ENCODE assay signal across 25 cellular contexts in genomic region chr10:75009426-75009825, GRCh38.
"Had no signal": no experiment of that assay in that cellular context is flagged by ENCODE, and none has a peak within 500 bp of the region (broad histone marks: within the 10 kb centered on the region; RNA-seq: fewer than 3 reads in every experiment).

No MANE protein-coding gene starts in this region.

- H3K27ac ChIP-seq: body of pancreas, cardiac muscle cell, heart right ventricle, left lung, pancreas, psoas muscle, right atrium auricular region, thyroid gland had no signal

- H3K27me3 ChIP-seq: body of pancreas, cardiac muscle cell, heart right ventricle, left lung, pancreas, right atrium auricular region, thyroid gland had no signal

- FAIRE-seq: endometrium, pancreas had no signal

- ATAC-seq: activated CD8-positive, alpha-beta memory T cell treated with anti-CD3 and anti-CD28 coated beads, Interleukin-2, amount 10 ng/mL, durations not matched to agents 7 days and 5 days; activated CD8-positive, alpha-beta T cell treated with anti-CD3 and anti-CD28 coated beads for 36 hours; activated naive CD8-positive, alpha-beta T cell treated with anti-CD3 and anti-CD28 coated beads, Interleukin-2, amount 50 U/mL, for 24 hours; body of pancreas; heart right ventricle; left lung; pancreas; psoas muscle had no signal

- H3K27ac Mint-ChIP-seq: activated CD4-positive, alpha-beta T cell treated with anti-CD3 and anti-CD28 coated beads, Interleukin-2, amount 10 ng/mL, durations not matched to agents 24 days and 14 days; activated CD8-positive, alpha-beta T cell treated with anti-CD3 and anti-CD28 coated beads for 36 hours; activated naive CD8-positive, alpha-beta T cell treated with anti-CD3 and anti-CD28 coated beads, Interleukin-2, amount 50 U/mL, for 24 hours; activated T-helper 1 cell treated with anti-CD3 and anti-CD28 coated beads, Interleukin-12 subunit alpha, Interleukin-12 subunit beta, Interleukin-2, Interleukin-4 antibody, amounts not matched to agents 30 ng/mL and 10 ng/mL and 1 ng/mL, durations not matched to agents 14 hours and 24 hours and 36 hours; nephron progenitor cell; T-helper 1 cell treated with Interleukin-12 subunit alpha and Interleukin-12 subunit beta and Interleukin-4 antibody, amounts not matched to agents 30 μg/mL and 1 μg/mL, for 36 hours had no signal

- H3K36me3 ChIP-seq: pancreas, right atrium auricular region, thyroid gland had no signal

- H3K4me1 Mint-ChIP-seq: nephron progenitor cell had no signal

- DNase-seq: activated CD4-positive, alpha-beta T cell treated with anti-CD3 and anti-CD28 coated beads, Interleukin-2, amount 10 ng/mL, durations not matched to agents 24 days and 14 days; activated CD8-positive, alpha-beta memory T cell treated with anti-CD3 and anti-CD28 coated beads, Interleukin-2, amount 10 ng/mL, durations not matched to agents 7 days and 5 days; activated CD8-positive, alpha-beta T cell treated with anti-CD3 and anti-CD28 coated beads for 36 hours; activated gamma-delta T cell; activated naive CD4-positive, alpha-beta T cell treated with anti-CD3 and anti-CD28 coated beads, Interleukin-2, amount 50 U/mL, for 16 hours; activated naive CD8-positive, alpha-beta T cell treated with anti-CD3 and anti-CD28 coated beads, Interleukin-2, amount 50 U/mL, for 24 hours; anterior cingulate cortex; body of pancreas; cortex of kidney; foreskin fibroblast; heart right ventricle; left lung; nephron progenitor cell; pancreas; psoas muscle; stimulated activated CD4-positive, alpha-beta T cell treated with anti-CD3 and anti-CD28 coated beads, Interleukin-12 subunit alpha, Interleukin-12 subunit beta, amount 100 ng/mL, for 4 hours; stimulated activated CD4-positive, alpha-beta T cell treated with anti-CD3 and anti-CD28 coated beads, Interleukin-4, amount 100 ng/mL, for 4 hours; substantia nigra; thyroid gland had no signal

- H3K27me3 Mint-ChIP-seq: activated CD4-positive, alpha-beta T cell treated with anti-CD3 and anti-CD28 coated beads, Interleukin-2, amount 10 ng/mL, durations not matched to agents 24 days and 14 days; activated CD8-positive, alpha-beta memory T cell treated with anti-CD3 and anti-CD28 coated beads, Interleukin-2, amount 10 ng/mL, durations not matched to agents 7 days and 5 days; activated CD8-positive, alpha-beta T cell treated with anti-CD3 and anti-CD28 coated beads for 36 hours; activated naive CD8-positive, alpha-beta T cell treated with anti-CD3 and anti-CD28 coated beads, Interleukin-2, amount 50 U/mL, for 24 hours; stimulated activated naive CD8-positive, alpha-beta T cell treated with anti-CD3 and anti-CD28 coated beads, Interleukin-15, Interleukin-2, amounts not matched to agents 100 ng/mL and 50 ng/mL, for 24 hours had no signal

- H3K4me3 Mint-ChIP-seq: activated CD4-positive, alpha-beta T cell treated with anti-CD3 and anti-CD28 coated beads, Interleukin-2, amount 10 ng/mL, durations not matched to agents 24 days and 14 days; activated CD8-positive, alpha-beta memory T cell treated with anti-CD3 and anti-CD28 coated beads, Interleukin-2, amount 10 ng/mL, durations not matched to agents 7 days and 5 days; activated CD8-positive, alpha-beta T cell treated with anti-CD3 and anti-CD28 coated beads for 36 hours; activated naive CD8-positive, alpha-beta T cell treated with anti-CD3 and anti-CD28 coated beads, Interleukin-2, amount 50 U/mL, for 24 hours; activated T-helper 1 cell treated with anti-CD3 and anti-CD28 coated beads, Interleukin-12 subunit alpha, Interleukin-12 subunit beta, Interleukin-2, Interleukin-4 antibody, amounts not matched to agents 30 ng/mL and 10 ng/mL and 1 ng/mL, durations not matched to agents 14 hours and 24 hours and 36 hours; nephron progenitor cell; stimulated activated naive CD8-positive, alpha-beta T cell treated with anti-CD3 and anti-CD28 coated beads, Interleukin-15, Interleukin-2, amounts not matched to agents 100 ng/mL and 50 ng/mL, for 24 hours had no signal

- H3K4me3 ChIP-seq: body of pancreas, cardiac muscle cell, heart right ventricle, left lung, pancreas, psoas muscle, right atrium auricular region, thyroid gland had no signal

- H3K9me3 ChIP-seq: body of pancreas, heart right ventricle, left lung, pancreas, psoas muscle, right atrium auricular region, thyroid gland had no signal
